Comparison of ENCODE assay signal across 1 cellular context in the genomic region with DNA sequence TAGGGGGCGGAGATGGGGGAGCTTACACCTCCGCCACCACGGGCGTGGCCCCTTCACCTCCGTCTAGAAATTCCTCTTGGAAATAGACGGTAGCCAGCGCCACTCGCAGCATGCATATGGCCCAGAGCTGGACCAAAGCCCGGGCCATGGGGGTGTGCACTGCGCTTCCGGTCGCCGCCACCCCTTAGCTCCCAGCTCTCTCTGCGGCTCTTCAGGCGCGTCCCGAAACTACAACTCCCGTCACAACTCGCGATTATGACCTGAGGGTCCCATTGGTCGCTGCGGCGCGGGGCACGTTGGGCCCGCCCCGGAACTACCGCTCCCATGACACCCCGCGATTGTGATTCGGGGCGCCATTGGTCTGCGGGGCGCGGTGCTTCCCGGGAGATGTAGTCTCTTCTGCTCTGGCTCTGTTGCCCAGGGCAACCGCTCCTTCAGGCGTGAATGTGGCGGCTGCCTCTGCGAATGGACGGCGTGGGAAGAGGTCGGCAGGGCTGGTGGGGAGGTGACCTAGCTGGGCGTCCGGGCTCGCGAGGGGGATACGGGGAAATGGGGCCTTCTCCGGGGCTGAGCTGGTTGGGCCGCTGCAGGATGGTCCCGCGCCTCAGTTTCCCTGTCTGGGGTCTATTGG.
TF ChIP-seq lines count a peak whose summit lies in the region.

A gene (plus strand): TSS at position 413 of the 631 bp plus-strand sequence. CDS start 4,399 bp downstream, outside the sequence.
A gene with protein sequence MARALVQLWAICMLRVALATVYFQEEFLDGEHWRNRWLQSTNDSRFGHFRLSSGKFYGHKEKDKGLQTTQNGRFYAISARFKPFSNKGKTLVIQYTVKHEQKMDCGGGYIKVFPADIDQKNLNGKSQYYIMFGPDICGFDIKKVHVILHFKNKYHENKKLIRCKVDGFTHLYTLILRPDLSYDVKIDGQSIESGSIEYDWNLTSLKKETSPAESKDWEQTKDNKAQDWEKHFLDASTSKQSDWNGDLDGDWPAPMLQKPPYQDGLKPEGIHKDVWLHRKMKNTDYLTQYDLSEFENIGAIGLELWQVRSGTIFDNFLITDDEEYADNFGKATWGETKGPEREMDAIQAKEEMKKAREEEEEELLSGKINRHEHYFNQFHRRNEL (minus strand): TSS at position 186 of the 631 bp plus-strand sequence. CDS start 38 bp downstream, at position 148.

TF ChIP-seq in WTC11, 78 proteins besides CTCF, POLR2A, EP300 and RAD21 (continued from another document):
- TF ChIP-seq, protein P1, sequence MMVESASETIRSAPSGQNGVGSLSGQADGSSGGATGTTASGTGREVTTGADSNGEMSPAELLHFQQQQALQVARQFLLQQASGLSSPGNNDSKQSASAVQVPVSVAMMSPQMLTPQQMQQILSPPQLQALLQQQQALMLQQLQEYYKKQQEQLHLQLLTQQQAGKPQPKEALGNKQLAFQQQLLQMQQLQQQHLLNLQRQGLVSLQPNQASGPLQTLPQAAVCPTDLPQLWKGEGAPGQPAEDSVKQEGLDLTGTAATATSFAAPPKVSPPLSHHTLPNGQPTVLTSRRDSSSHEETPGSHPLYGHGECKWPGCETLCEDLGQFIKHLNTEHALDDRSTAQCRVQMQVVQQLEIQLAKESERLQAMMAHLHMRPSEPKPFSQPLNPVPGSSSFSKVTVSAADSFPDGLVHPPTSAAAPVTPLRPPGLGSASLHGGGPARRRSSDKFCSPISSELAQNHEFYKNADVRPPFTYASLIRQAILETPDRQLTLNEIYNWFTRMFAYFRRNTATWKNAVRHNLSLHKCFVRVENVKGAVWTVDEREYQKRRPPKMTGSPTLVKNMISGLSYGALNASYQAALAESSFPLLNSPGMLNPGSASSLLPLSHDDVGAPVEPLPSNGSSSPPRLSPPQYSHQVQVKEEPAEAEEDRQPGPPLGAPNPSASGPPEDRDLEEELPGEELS (CRISPR knock-in tag; IDR thresholded peaks at IDR 0.05) = peak; percentile 77; the same call in 1 of the 2 replicates
- TF ChIP-seq, protein P2, sequence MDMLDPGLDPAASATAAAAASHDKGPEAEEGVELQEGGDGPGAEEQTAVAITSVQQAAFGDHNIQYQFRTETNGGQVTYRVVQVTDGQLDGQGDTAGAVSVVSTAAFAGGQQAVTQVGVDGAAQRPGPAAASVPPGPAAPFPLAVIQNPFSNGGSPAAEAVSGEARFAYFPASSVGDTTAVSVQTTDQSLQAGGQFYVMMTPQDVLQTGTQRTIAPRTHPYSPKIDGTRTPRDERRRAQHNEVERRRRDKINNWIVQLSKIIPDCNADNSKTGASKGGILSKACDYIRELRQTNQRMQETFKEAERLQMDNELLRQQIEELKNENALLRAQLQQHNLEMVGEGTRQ (CRISPR knock-in tag; IDR thresholded peaks at IDR 0.05) = peak; percentile 73
- TF ChIP-seq SMAD3 (CRISPR knock-in tag; IDR thresholded peaks at IDR 0.05; ENCODE audit: borderline replicate concordance) (0 out of 2 replicates have a peak, but pooled peaks have one; percentile 14), RELA (CRISPR knock-in tag; IDR thresholded peaks at IDR 0.05; ENCODE audit: borderline replicate concordance) (no peak), ESRRA (CRISPR knock-in tag; IDR thresholded peaks at IDR 0.05; ENCODE audit: borderline replicate concordance) (no peak), ZNF263 (CRISPR knock-in tag; IDR thresholded peaks at IDR 0.05; ENCODE audit: low read depth) (no peak), FOXK1 (CRISPR knock-in tag; IDR thresholded peaks at IDR 0.05) (peak; percentile 25; the same call in 1 of the 2 replicates), TEAD1 (CRISPR knock-in tag; IDR thresholded peaks at IDR 0.05) (0 out of 2 replicates have a peak, but pooled peaks have one; percentile 39), ZNF232 (CRISPR knock-in tag; IDR thresholded peaks at IDR 0.05) (no peak), NFYB (CRISPR knock-in tag; conservative IDR thresholded peaks at IDR 0.05; ENCODE audit: low read depth) (peak; percentile 94), GABPB1 (CRISPR knock-in tag; IDR thresholded peaks at IDR 0.05) (peak; percentile 77), ZBTB21 (CRISPR knock-in tag; IDR thresholded peaks at IDR 0.05; ENCODE audit: borderline replicate concordance) (no peak), NFATC4 (CRISPR knock-in tag; IDR thresholded peaks at IDR 0.05) (no peak)
- TF ChIP-seq, protein P3, sequence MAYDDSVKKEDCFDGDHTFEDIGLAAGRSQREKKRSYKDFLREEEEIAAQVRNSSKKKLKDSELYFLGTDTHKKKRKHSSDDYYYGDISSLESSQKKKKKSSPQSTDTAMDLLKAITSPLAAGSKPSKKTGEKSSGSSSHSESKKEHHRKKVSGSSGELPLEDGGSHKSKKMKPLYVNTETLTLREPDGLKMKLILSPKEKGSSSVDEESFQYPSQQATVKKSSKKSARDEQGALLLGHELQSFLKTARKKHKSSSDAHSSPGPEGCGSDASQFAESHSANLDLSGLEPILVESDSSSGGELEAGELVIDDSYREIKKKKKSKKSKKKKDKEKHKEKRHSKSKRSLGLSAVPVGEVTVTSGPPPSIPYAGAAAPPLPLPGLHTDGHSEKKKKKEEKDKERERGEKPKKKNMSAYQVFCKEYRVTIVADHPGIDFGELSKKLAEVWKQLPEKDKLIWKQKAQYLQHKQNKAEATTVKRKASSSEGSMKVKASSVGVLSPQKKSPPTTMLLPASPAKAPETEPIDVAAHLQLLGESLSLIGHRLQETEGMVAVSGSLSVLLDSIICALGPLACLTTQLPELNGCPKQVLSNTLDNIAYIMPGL (CRISPR knock-in tag; IDR thresholded peaks at IDR 0.05) = 0 out of 2 replicates have a peak, but pooled peaks have one; percentile 47
- TF ChIP-seq, protein P4, sequence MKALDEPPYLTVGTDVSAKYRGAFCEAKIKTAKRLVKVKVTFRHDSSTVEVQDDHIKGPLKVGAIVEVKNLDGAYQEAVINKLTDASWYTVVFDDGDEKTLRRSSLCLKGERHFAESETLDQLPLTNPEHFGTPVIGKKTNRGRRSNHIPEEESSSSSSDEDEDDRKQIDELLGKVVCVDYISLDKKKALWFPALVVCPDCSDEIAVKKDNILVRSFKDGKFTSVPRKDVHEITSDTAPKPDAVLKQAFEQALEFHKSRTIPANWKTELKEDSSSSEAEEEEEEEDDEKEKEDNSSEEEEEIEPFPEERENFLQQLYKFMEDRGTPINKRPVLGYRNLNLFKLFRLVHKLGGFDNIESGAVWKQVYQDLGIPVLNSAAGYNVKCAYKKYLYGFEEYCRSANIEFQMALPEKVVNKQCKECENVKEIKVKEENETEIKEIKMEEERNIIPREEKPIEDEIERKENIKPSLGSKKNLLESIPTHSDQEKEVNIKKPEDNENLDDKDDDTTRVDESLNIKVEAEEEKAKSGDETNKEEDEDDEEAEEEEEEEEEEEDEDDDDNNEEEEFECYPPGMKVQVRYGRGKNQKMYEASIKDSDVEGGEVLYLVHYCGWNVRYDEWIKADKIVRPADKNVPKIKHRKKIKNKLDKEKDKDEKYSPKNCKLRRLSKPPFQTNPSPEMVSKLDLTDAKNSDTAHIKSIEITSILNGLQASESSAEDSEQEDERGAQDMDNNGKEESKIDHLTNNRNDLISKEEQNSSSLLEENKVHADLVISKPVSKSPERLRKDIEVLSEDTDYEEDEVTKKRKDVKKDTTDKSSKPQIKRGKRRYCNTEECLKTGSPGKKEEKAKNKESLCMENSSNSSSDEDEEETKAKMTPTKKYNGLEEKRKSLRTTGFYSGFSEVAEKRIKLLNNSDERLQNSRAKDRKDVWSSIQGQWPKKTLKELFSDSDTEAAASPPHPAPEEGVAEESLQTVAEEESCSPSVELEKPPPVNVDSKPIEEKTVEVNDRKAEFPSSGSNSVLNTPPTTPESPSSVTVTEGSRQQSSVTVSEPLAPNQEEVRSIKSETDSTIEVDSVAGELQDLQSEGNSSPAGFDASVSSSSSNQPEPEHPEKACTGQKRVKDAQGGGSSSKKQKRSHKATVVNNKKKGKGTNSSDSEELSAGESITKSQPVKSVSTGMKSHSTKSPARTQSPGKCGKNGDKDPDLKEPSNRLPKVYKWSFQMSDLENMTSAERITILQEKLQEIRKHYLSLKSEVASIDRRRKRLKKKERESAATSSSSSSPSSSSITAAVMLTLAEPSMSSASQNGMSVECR (CRISPR knock-in tag; IDR thresholded peaks at IDR 0.05; ENCODE audit: borderline replicate concordance) = peak; percentile 79; the same call in 1 of the 2 replicates
- TF ChIP-seq, protein P5, sequence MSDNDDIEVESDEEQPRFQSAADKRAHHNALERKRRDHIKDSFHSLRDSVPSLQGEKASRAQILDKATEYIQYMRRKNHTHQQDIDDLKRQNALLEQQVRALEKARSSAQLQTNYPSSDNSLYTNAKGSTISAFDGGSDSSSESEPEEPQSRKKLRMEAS (CRISPR knock-in tag; IDR thresholded peaks at IDR 0.05) = peak; percentile 75
- TF ChIP-seq, protein P6, sequence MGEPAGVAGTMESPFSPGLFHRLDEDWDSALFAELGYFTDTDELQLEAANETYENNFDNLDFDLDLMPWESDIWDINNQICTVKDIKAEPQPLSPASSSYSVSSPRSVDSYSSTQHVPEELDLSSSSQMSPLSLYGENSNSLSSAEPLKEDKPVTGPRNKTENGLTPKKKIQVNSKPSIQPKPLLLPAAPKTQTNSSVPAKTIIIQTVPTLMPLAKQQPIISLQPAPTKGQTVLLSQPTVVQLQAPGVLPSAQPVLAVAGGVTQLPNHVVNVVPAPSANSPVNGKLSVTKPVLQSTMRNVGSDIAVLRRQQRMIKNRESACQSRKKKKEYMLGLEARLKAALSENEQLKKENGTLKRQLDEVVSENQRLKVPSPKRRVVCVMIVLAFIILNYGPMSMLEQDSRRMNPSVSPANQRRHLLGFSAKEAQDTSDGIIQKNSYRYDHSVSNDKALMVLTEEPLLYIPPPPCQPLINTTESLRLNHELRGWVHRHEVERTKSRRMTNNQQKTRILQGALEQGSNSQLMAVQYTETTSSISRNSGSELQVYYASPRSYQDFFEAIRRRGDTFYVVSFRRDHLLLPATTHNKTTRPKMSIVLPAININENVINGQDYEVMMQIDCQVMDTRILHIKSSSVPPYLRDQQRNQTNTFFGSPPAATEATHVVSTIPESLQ (CRISPR knock-in tag; IDR thresholded peaks at IDR 0.05) = no peak
- TF ChIP-seq, protein P7, sequence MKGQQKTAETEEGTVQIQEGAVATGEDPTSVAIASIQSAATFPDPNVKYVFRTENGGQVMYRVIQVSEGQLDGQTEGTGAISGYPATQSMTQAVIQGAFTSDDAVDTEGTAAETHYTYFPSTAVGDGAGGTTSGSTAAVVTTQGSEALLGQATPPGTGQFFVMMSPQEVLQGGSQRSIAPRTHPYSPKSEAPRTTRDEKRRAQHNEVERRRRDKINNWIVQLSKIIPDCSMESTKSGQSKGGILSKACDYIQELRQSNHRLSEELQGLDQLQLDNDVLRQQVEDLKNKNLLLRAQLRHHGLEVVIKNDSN (CRISPR knock-in tag; IDR thresholded peaks at IDR 0.05) = peak; percentile 74; the same call in 1 of the 2 replicates
- TF ChIP-seq, protein P8, sequence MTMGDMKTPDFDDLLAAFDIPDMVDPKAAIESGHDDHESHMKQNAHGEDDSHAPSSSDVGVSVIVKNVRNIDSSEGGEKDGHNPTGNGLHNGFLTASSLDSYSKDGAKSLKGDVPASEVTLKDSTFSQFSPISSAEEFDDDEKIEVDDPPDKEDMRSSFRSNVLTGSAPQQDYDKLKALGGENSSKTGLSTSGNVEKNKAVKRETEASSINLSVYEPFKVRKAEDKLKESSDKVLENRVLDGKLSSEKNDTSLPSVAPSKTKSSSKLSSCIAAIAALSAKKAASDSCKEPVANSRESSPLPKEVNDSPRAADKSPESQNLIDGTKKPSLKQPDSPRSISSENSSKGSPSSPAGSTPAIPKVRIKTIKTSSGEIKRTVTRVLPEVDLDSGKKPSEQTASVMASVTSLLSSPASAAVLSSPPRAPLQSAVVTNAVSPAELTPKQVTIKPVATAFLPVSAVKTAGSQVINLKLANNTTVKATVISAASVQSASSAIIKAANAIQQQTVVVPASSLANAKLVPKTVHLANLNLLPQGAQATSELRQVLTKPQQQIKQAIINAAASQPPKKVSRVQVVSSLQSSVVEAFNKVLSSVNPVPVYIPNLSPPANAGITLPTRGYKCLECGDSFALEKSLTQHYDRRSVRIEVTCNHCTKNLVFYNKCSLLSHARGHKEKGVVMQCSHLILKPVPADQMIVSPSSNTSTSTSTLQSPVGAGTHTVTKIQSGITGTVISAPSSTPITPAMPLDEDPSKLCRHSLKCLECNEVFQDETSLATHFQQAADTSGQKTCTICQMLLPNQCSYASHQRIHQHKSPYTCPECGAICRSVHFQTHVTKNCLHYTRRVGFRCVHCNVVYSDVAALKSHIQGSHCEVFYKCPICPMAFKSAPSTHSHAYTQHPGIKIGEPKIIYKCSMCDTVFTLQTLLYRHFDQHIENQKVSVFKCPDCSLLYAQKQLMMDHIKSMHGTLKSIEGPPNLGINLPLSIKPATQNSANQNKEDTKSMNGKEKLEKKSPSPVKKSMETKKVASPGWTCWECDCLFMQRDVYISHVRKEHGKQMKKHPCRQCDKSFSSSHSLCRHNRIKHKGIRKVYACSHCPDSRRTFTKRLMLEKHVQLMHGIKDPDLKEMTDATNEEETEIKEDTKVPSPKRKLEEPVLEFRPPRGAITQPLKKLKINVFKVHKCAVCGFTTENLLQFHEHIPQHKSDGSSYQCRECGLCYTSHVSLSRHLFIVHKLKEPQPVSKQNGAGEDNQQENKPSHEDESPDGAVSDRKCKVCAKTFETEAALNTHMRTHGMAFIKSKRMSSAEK (CRISPR knock-in tag; IDR thresholded peaks at IDR 0.05; ENCODE audit: borderline replicate concordance) = no peak
